1 cellular context compared by ENCODE assay signal in genomic region chr17:77353684-77354419, GRCh38.
TF ChIP-seq lines count a peak whose summit lies in the region.

No MANE protein-coding gene starts in this region.

TF ChIP-seq in GM23338, 12 proteins besides CTCF, POLR2A, EP300 and RAD21 (continued from another document):
- TF ChIP-seq ZNF462 (CRISPR knock-in tag; IDR thresholded peaks at IDR 0.05) (no peak), REST (IDR thresholded peaks at IDR 0.05; ENCODE audit: unreplicated experiment) (no peak), EZH2phosphoT487 (IDR thresholded peaks at IDR 0.05; ENCODE audit: unreplicated experiment) (no peak), ETS1 (IDR thresholded peaks at IDR 0.05) (no peak), JUNB (IDR thresholded peaks at IDR 0.05; ENCODE audit: unreplicated experiment) (no peak), EZH2 (IDR thresholded peaks at IDR 0.05; ENCODE audit: low read depth, unreplicated experiment) (no peak), NANOG (IDR thresholded peaks at IDR 0.05; ENCODE audit: borderline replicate concordance) (no peak)
